ENCODE assay signal across 8 cellular contexts in the genomic region with DNA sequence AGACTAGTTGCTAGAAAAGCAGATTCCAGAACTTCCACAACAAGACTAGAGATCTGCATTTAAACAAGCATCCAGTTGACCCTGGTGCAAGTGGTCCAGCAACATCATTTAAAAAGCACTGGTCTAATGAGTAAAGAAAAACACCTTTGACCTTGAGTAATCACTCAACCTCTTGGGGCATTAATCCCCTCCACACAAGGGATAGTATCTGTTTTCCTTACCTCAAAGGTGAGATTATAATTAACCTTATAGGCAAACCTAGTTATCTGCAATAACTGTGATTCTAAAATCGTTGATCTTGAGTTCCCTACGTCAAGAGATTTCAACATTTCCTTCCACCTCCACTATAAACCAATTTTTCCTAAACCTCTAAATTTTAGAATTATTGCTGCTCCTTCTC. TPM values are rescaled to one million over a fixed set of nuclear protein-coding genes. Genes with fewer than 3 reads are reported as not detected.
DNase-seq lines count a peak whose midpoint lies in the region; FAIRE-seq and TF ChIP-seq lines count a peak whose summit lies in the region.

No MANE protein-coding gene starts in this region.

- H3K4me3 Mint-ChIP-seq in CD14-positive monocyte (peak overlapping the region; percentile 93 to 99), neural progenitor cell (peak overlapping the region; percentile 97)

- no peak overlapping the region for H4K91ac ChIP-seq in H1 (replicated peaks; ENCODE audit: insufficient read length, low read length)

- peak overlapping the region; percentile 96 for H3K4me3 ChIP-seq in NB4 (ENCODE audit: low read depth, low read length)
- H3K4me3 ChIP-seq in H1 (ENCODE audit: extremely low read depth in 1 of 4, insufficient read depth in 2 of 4, low read depth in 3 of 4, low read length in 4 of 4): peak overlapping the region; percentile 86 to 98 (median 94)
- peak overlapping the region; percentile 95 for H3K4me3 ChIP-seq in neural progenitor cell

- no peak overlapping the region for H3K18ac ChIP-seq in H1 (ENCODE audit: extremely low read depth, low read length)

- H2AFZ ChIP-seq in H1 (ENCODE audit: low read length) (no peak overlapping the region), neural progenitor cell (replicated peaks) (no peak overlapping the region)

- H4K8ac ChIP-seq in H1 (ENCODE audit: extremely low read depth, insufficient read depth, low read length): no peak overlapping the region

- peaks cover 15% of the 10 kb centered on the region for H3K23me2 ChIP-seq in H1 (ENCODE audit: low read depth, low read length)

- H4K20me1 ChIP-seq in H1 (replicated peaks in 1 of 2; ENCODE audit: control insufficient read depth in 1 of 2, insufficient read depth in 2 of 2, low read length in 2 of 2): peaks cover 1 to 5% of the 10 kb centered on the region in 2 experiments
- H4K20me1 ChIP-seq in neural progenitor cell (ENCODE audit: low read depth): peaks cover 32% of the 10 kb centered on the region

- H3K9me3 Mint-ChIP-seq in CD14-positive monocyte: peaks cover 0 to 4% (median 0%) of the 10 kb centered on the region in 7 donors
- peaks cover 2% of the 10 kb centered on the region for H3K9me3 Mint-ChIP-seq in neural progenitor cell

- H2BK15ac ChIP-seq in H1 (ENCODE audit: low read length): no peak overlapping the region

- H3K4me1 ChIP-seq in H1 (replicated peaks in 1 of 4; ENCODE audit: control insufficient read depth in 3 of 4, insufficient read depth in 4 of 4, low read length in 3 of 4): no peaks in the 10 kb centered on the region; a peak in 2 of 7 replicates
- H3K4me1 ChIP-seq in neural progenitor cell: peaks cover 23% of the 10 kb centered on the region

- H2BK5ac ChIP-seq in H1 (ENCODE audit: low read depth, low read length): no peak overlapping the region

- intact Hi-C loops in CD14-positive monocyte (cut with micrococcal nuclease): no loop called here

- POLR2A ChIA-PET in H1 (lab: Charles Lee; ENCODE audit: partially characterized antibody): interaction anchor here (6.0 kb wide), 1 partner anchor 13 kb away, joined by 73 read pairs; the partner anchor contains the start of gene CCDC77

- 0 out of 2 replicates have a peak, but pooled peaks cover 2% of the 10 kb centered on the region for H3K79me1 ChIP-seq in H1 (ENCODE audit: low read depth, low read length)

- peaks cover 30% of the 10 kb centered on the region for H3K4me1 Mint-ChIP-seq in CD14-positive monocyte
- peaks cover 21% of the 10 kb centered on the region for H3K4me1 Mint-ChIP-seq in neural progenitor cell

- H3K56ac ChIP-seq in H1 (replicated peaks; ENCODE audit: insufficient read length, low read depth, low read length): no peak overlapping the region

- CTCF ChIA-PET in H1 (lab: Charles Lee; ENCODE audit: partially characterized antibody): no interaction called here

- FAIRE-seq in H1 (lab: Jason Lieb, UNC): peak; percentile 13

- H4K5ac ChIP-seq in H1 (ENCODE audit: insufficient read length, low read depth, low read length): no peak overlapping the region

- no peak overlapping the region for H2BK20ac ChIP-seq in H1 (ENCODE audit: low read length)

- no peak overlapping the region for H3K4ac ChIP-seq in H1 (replicated peaks; ENCODE audit: insufficient read length, low read depth, low read length)

- no peak for TF ChIP-seq CTCF in CD14-positive monocyte (IDR thresholded peaks at IDR 0.05)
- no peak for TF ChIP-seq CTCF in NB4 (IDR thresholded peaks at IDR 0.05; ENCODE audit: low read depth, low read length)
- TF ChIP-seq CTCF in H1 (IDR thresholded peaks at IDR 0.05; ENCODE audit: control extremely low read depth in 1 of 3, insufficient read depth in 1 of 3, low read depth in 1 of 3, low read length in 3 of 3): no peak
- no peak for TF ChIP-seq CTCF in neural progenitor cell (IDR thresholded peaks at IDR 0.05)

- no peak overlapping the region for H2BK120ac ChIP-seq in H1 (replicated peaks; ENCODE audit: low read depth, low read length)

- TF ChIP-seq EP300 in H1 (IDR thresholded peaks at IDR 0.05; ENCODE audit: borderline replicate concordance in 1 of 2, low read depth in 2 of 2, low read length in 2 of 2): no peak

- H2AK5ac ChIP-seq in H1 (ENCODE audit: low read depth, low read length): no peak overlapping the region

- H3K27ac Mint-ChIP-seq in CD14-positive monocyte (peak overlapping the region; percentile 95 to 100 (median 99)), neural progenitor cell (peak overlapping the region; percentile 2)

- no peak for TF ChIP-seq POLR2A in NB4 (IDR thresholded peaks at IDR 0.05; ENCODE audit: extremely low read depth, insufficient read length)
- TF ChIP-seq POLR2A in H1 (IDR thresholded peaks at IDR 0.05; ENCODE audit: control extremely low read depth in 1 of 2, low read depth in 2 of 2, low read length in 2 of 2): no peak

- no peak overlapping the region for H3K14ac ChIP-seq in H1 (ENCODE audit: insufficient read length)

- no peaks in the 10 kb centered on the region for H3K9me3 ChIP-seq in H1 (ENCODE audit: insufficient read depth in 2 of 2, low read depth in 1 of 2, low read length in 1 of 2)
- H3K9me3 ChIP-seq in neural progenitor cell (ENCODE audit: low read depth): no peaks in the 10 kb centered on the region

- H3K79me2 ChIP-seq in H1 (ENCODE audit: control insufficient read depth in 1 of 2, insufficient read depth in 2 of 2, low read length in 2 of 2) (peaks cover 16 to 44% of the 10 kb centered on the region in 2 experiments), neural progenitor cell (ENCODE audit: low read depth) (peaks cover 63% of the 10 kb centered on the region)

- DNase-seq in CD14-positive monocyte (ENCODE audit: low spot score) (no peak), NB4 (ENCODE audit: low read depth) (no peak), H1 (ENCODE audit: low read depth in 1 of 2, low spot score in 2 of 2) (no peak), neural progenitor cell (ENCODE audit: low spot score) (no peak), GOT3 (lab: John Stamatoyannopoulos, UW) (no peak), RPMI8226 (no peak), midbrain (lab: John Stamatoyannopoulos, UW) (no peak), hippocampal formation (lab: John Stamatoyannopoulos, UW) (no peak)

- no peak overlapping the region for H3K23ac ChIP-seq in H1 (ENCODE audit: insufficient read length)

- no peak overlapping the region for H3K27ac ChIP-seq in H1 (ENCODE audit: low read depth, low read length)
- H3K27ac ChIP-seq in neural progenitor cell: no peak overlapping the region

- H3K9ac ChIP-seq in H1 (replicated peaks in 1 of 4; ENCODE audit: extremely low read depth in 1 of 4, low read depth in 3 of 4, low read length in 3 of 4) (peak overlapping the region in 3 of 4 experiments; percentile 89 to 95 (median 90); a peak in 5 of 7 replicates), neural progenitor cell (peak overlapping the region; percentile 96)

- WGBS in H1 (ENCODE audit: extremely low coverage in 1 of 2, insufficient coverage in 1 of 2, insufficient read length in 1 of 2, insufficient replicate concordance in 2 of 2, low coverage in 1 of 2, low lambda C conversion rate in 2 of 2, missing lambda C conversion rate in 1 of 2), 2 experiments: 38% methylated on average over 2 of the region's 2 CpGs; no CpG with 5 or more reads in 1 of the 2 experiments

- TF ChIP-seq RAD21 in H1 (IDR thresholded peaks at IDR 0.05 in 1 of 2, conservative IDR thresholded peaks at IDR 0.05 in 1 of 2; ENCODE audit: low read depth in 2 of 2, low read length in 2 of 2): no peak

- peaks cover 26% of the 10 kb centered on the region for H3F3A ChIP-seq in neural progenitor cell (ENCODE audit: low read depth)

- H3K27me3 ChIP-seq in H1 (replicated peaks in 1 of 4; ENCODE audit: control insufficient read depth in 3 of 4, extremely low read depth in 1 of 4, insufficient read depth in 3 of 4, low read length in 3 of 4): no peaks in the 10 kb centered on the region
- H3K27me3 ChIP-seq in neural progenitor cell: no peaks in the 10 kb centered on the region

- H3K4me2 ChIP-seq in H1 (ENCODE audit: insufficient read depth in 1 of 2, low read depth in 2 of 2, low read length in 2 of 2) (peak overlapping the region; percentile 93 to 98), neural progenitor cell (peak overlapping the region; percentile 98)

- H2BK12ac ChIP-seq in H1 (ENCODE audit: low read depth, low read length): no peak overlapping the region

- H3K27me3 Mint-ChIP-seq in CD14-positive monocyte (ENCODE audit: low read depth in 3 of 3): peaks cover 0 to 3% (median 0%) of the 10 kb centered on the region in 3 donors
- peaks cover 6% of the 10 kb centered on the region for H3K27me3 Mint-ChIP-seq in neural progenitor cell (ENCODE audit: insufficient read depth, low read depth)

- H3K36me3 Mint-ChIP-seq in CD14-positive monocyte (peaks cover 27 to 29% of the 10 kb centered on the region in 2 donors), neural progenitor cell (peaks cover 11% of the 10 kb centered on the region)

- H3K36me3 ChIP-seq in H1 (ENCODE audit: control insufficient read depth in 2 of 4, insufficient read depth in 4 of 4, low read length in 3 of 4): peaks cover 0 to 12% (median 9%) of the 10 kb centered on the region in 4 experiments; a peak in 6 of 8 replicates
- H3K36me3 ChIP-seq in neural progenitor cell: peaks cover 8% of the 10 kb centered on the region

TF ChIP-seq in H1, 55 proteins besides CTCF, POLR2A, EP300 and RAD21 (continues in another document):
- no peak for TF ChIP-seq SRF (IDR thresholded peaks at IDR 0.05; ENCODE audit: low read depth, low read length)

RNA-seq across cellular contexts. Expression of gene KDM5A, which starts 1.1 kb away (rescaled TPM):
- polyA plus RNA-seq in CD14-positive monocyte (10 to 100 TPM; 17.1 to 31.4 TPM), H1 (2011; rRNA removed) (5.7 and 6.3 TPM in 2 replicates)
- total RNA-seq in H1 (2021; fragmentation: NEBNext Ultra II Directional; extraction: Animal tissue kit (Norgen Biotek cat#: 25700)): 36.9 and 45.7 TPM in 2 replicates
- 8.5 TPM for polyA plus RNA-seq in H1 (2011; cell fraction: cytosol; rRNA removed)
- 16.3 TPM for polyA plus RNA-seq in H1 (2011; cell fraction: nucleus; rRNA removed)
- polyA plus RNA-seq in H1 (2012, experiment 1 of 2): 10.9 to 15.4 TPM (median 13.3 TPM) in 4 replicates
- 0.62 TPM for polyA plus RNA-seq in H1 (2012, experiment 2 of 2)
- 16.7 TPM for polyA plus RNA-seq in H1 (2013, experiment 1 of 2)
- polyA plus RNA-seq in H1 (2013, experiment 2 of 2): 13.6 TPM
- polyA minus RNA-seq in H1 (2011; rRNA and poly(A)+ RNA removed): 82.0 and 104 TPM in 2 replicates
- 34.3 TPM for polyA minus RNA-seq in H1 (2011; cell fraction: cytosol; rRNA and poly(A)+ RNA removed)
- 85.5 TPM for polyA minus RNA-seq in H1 (2011; cell fraction: nucleus; rRNA and poly(A)+ RNA removed)
- 44.7 and 50.2 TPM in 2 replicates for total RNA-seq in neural progenitor cell (ENCODE audit: low replicate concordance)

RNA-seq across cellular contexts. Expression of gene CCDC77, which starts 13.4 kb away (rescaled TPM):
- polyA plus RNA-seq in CD14-positive monocyte (1 to 10 TPM; 4.1 to 5.1 TPM), H1 (2011; rRNA removed) (6.1 and 10.3 TPM in 2 replicates)
- total RNA-seq in H1 (2021; fragmentation: NEBNext Ultra II Directional; extraction: Animal tissue kit (Norgen Biotek cat#: 25700)): 29.3 and 30.4 TPM in 2 replicates
- 18.2 TPM for polyA plus RNA-seq in H1 (2011; cell fraction: cytosol; rRNA removed)
- polyA plus RNA-seq in H1 (2011; cell fraction: nucleus; rRNA removed): 21.9 TPM
- 19.2 to 28.3 TPM (median 21.3 TPM) in 4 replicates for polyA plus RNA-seq in H1 (2012, experiment 1 of 2)
- 1.8 TPM for polyA plus RNA-seq in H1 (2012, experiment 2 of 2)
- 26.0 TPM for polyA plus RNA-seq in H1 (2013, experiment 1 of 2)
- polyA plus RNA-seq in H1 (2013, experiment 2 of 2): 26.8 TPM
- 25.5 and 29.8 TPM in 2 replicates for polyA minus RNA-seq in H1 (2011; rRNA and poly(A)+ RNA removed)
- polyA minus RNA-seq in H1 (2011; cell fraction: cytosol; rRNA and poly(A)+ RNA removed): 16.3 TPM
- 30.4 TPM for polyA minus RNA-seq in H1 (2011; cell fraction: nucleus; rRNA and poly(A)+ RNA removed)
- 69.0 and 125 TPM in 2 replicates for total RNA-seq in neural progenitor cell (ENCODE audit: low replicate concordance)
